9 cellular contexts compared by ENCODE assay signal in the genomic region with DNA sequence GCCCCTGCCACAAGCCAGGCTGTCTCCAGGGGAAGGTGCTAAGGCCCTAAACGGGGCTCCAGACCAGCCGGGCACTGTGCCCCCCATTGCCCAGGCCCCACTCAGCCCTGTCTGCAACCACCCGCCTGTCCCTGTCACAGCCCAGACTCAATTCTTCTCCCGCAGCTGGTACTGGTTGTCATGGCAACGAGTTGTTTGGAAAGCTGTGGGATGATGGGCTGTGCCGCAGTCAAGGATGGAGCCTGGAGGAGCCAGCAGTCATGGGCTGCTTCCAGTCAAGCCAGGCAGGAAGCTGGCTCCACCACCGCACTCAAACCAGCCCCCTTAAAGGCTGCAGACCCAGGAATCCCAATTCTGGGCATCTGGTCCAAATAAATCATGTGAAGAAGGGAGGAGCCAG. TPM values are rescaled to one million over a fixed set of nuclear protein-coding genes. Genes with fewer than 3 reads are reported as not detected.
A peak's percentile ranks its signal among the peaks of the same experiment; 100 is the strongest.
DNase-seq lines count a peak whose midpoint lies in the region; ATAC-seq and TF ChIP-seq lines count a peak whose summit lies in the region.
"Had no signal": no experiment of that assay in that cellular context is flagged by ENCODE, and none has a peak within 500 bp of the region (broad histone marks: within the 10 kb centered on the region; RNA-seq: fewer than 3 reads in every experiment).

No MANE protein-coding gene starts in this region.

- ATAC-seq in GM21515 (IDR thresholded peaks at IDR 0.05; ENCODE audit: unreplicated experiment) (no peak), sciatic nerve (no peak)
- ATAC-seq in stimulated activated memory B cell treated with anti-CD40 and anti-IgM and Interleukin-4, amounts not matched to agents 10 μg/mL and 1 μg/mL and 100 μg/mL, for 72 hours = no peak
- ATAC-seq: CD8-positive, alpha-beta T cell had no signal

- H3K9me3 Mint-ChIP-seq in stimulated activated memory B cell treated with anti-CD40 and anti-IgM and Interleukin-4, amounts not matched to agents 10 μg/mL and 1 μg/mL and 100 μg/mL, for 72 hours = no peaks in the 10 kb centered on the region
- H3K9me3 Mint-ChIP-seq: CD8-positive, alpha-beta T cell had no signal

- peaks cover 5% of the 10 kb centered on the region; the same call in 1 of the 2 replicates for H3K4me1 ChIP-seq in BE2C

- DNase-seq in BE2C = peak; percentile 83
- DNase-seq in NCI-H146 (lab: John Stamatoyannopoulos, UW) = peak; percentile 82
- peak; percentile 19 for DNase-seq in amniotic stem cell (lab: John Stamatoyannopoulos, UW)
- DNase-seq in kidney epithelial cell (ENCODE audit: low read depth) = peak; percentile 37
- DNase-seq in UCSD-AML1 (lab: John Stamatoyannopoulos, UW; ENCODE audit: unreplicated experiment) = no peak
- no peak for DNase-seq in sciatic nerve (ENCODE audit: low spot score)

- H3K9me3 ChIP-seq in BE2C = no peaks in the 10 kb centered on the region

- H3K36me3 ChIP-seq in BE2C = no peaks in the 10 kb centered on the region
- H3K36me3 ChIP-seq in kidney epithelial cell (ENCODE audit: control insufficient read depth, insufficient read depth, low read length) = no peaks in the 10 kb centered on the region

- intact Hi-C loops in sciatic nerve (cut with DNase I) = no loop called here

- no peak overlapping the region for H3K4me3 ChIP-seq in BE2C (ENCODE audit: low read depth, low read length)
- no peak overlapping the region for H3K4me3 ChIP-seq in kidney epithelial cell (ENCODE audit: low read depth, low read length)

- H3K27me3 ChIP-seq in BE2C = no peaks in the 10 kb centered on the region
- H3K27me3 ChIP-seq in kidney epithelial cell (ENCODE audit: control insufficient read depth, insufficient read depth, low read length) = no peaks in the 10 kb centered on the region

- H3K27me3 Mint-ChIP-seq in stimulated activated memory B cell treated with anti-CD40 and anti-IgM and Interleukin-4, amounts not matched to agents 10 μg/mL and 1 μg/mL and 100 μg/mL, for 72 hours = no peaks in the 10 kb centered on the region

- peaks cover 14% of the 10 kb centered on the region for H3K4me1 Mint-ChIP-seq in stimulated activated memory B cell treated with anti-CD40 and anti-IgM and Interleukin-4, amounts not matched to agents 10 μg/mL and 1 μg/mL and 100 μg/mL, for 72 hours

- H3K4me3 Mint-ChIP-seq in stimulated activated memory B cell treated with anti-CD40 and anti-IgM and Interleukin-4, amounts not matched to agents 10 μg/mL and 1 μg/mL and 100 μg/mL, for 72 hours = no peak overlapping the region
- H3K4me3 Mint-ChIP-seq: CD8-positive, alpha-beta T cell had no signal

- TF ChIP-seq CTCF in BE2C (IDR thresholded peaks at IDR 0.05; ENCODE audit: low read depth, low read length) (no peak), kidney epithelial cell (IDR thresholded peaks at IDR 0.05; ENCODE audit: insufficient read depth, low read length, poor library complexity, severe bottlenecking) (no peak)

- H3K27ac Mint-ChIP-seq in stimulated activated memory B cell treated with anti-CD40 and anti-IgM and Interleukin-4, amounts not matched to agents 10 μg/mL and 1 μg/mL and 100 μg/mL, for 72 hours = no peak overlapping the region

- no peaks in the 10 kb centered on the region for H3K36me3 Mint-ChIP-seq in stimulated activated memory B cell treated with anti-CD40 and anti-IgM and Interleukin-4, amounts not matched to agents 10 μg/mL and 1 μg/mL and 100 μg/mL, for 72 hours
- H3K36me3 Mint-ChIP-seq: CD8-positive, alpha-beta T cell had no signal

RNA-seq across cellular contexts. Expression of gene SPOCD1, which starts 4.2 kb away (rescaled TPM):
- not detected for polyA plus RNA-seq in BE2C (2012; ENCODE audit: insufficient read depth, insufficient read length, low read depth)
- total RNA-seq in kidney epithelial cell (29.4 and 31.8 TPM in 2 replicates), sciatic nerve (1.3 TPM)
- total RNA-seq: CD8-positive, alpha-beta T cell had no signal

RNA-seq across cellular contexts. Expression of gene ADGRB2, which starts 47.5 kb away (rescaled TPM):
- 104 TPM for polyA plus RNA-seq in BE2C (2012; ENCODE audit: insufficient read depth, insufficient read length, low read depth)
- total RNA-seq in kidney epithelial cell (1.5 and 2.6 TPM in 2 replicates), sciatic nerve (5.2 TPM)

Comparison
In these comparisons a context has a peak if more than half of its experiments do, and no peak if none do; other contexts are left out.
1. DNase-seq: peak in BE2C (single experiment), NCI-H146 (single experiment), amniotic stem cell (single experiment) and kidney epithelial cell (single experiment); none in UCSD-AML1 (single experiment) and sciatic nerve (single experiment).
2. RNA of gene SPOCD1, which starts 4.2 kb away (total RNA-seq): 29.4 to 31.8 TPM in kidney epithelial cell; 1.3 TPM in sciatic nerve (single experiment); every median in the first group is over 10 times any median in the second.